ENCODE assay signal across 10 cellular contexts in genomic region chr11:1864216-1864615, GRCh38. TPM values are rescaled to one million over a fixed set of nuclear protein-coding genes. Genes with fewer than 3 reads are reported as not detected.
DNase-seq lines count a peak whose midpoint lies in the region; ATAC-seq and TF ChIP-seq lines count a peak whose summit lies in the region.
"Had no signal": no experiment of that assay in that cellular context is flagged by ENCODE, and none has a peak within 500 bp of the region (broad histone marks: within the 10 kb centered on the region; RNA-seq: fewer than 3 reads in every experiment).

No MANE protein-coding gene starts in this region.

- no peaks in the 10 kb centered on the region for H3K36me3 Mint-ChIP-seq in HFFc6 (ENCODE audit: low read depth)

- no peaks in the 10 kb centered on the region for H3K27me3 ChIP-seq in effector memory CD4-positive, alpha-beta T cell (replicated peaks; ENCODE audit: control insufficient read depth, insufficient read depth, low read length, poor library complexity, severe bottlenecking)
- H3K27me3 ChIP-seq in stomach = peaks cover 0 to 9% (median 0%) of the 10 kb centered on the region in 3 donors

- TF ChIP-seq CTCF in HFFc6 (IDR thresholded peaks at IDR 0.05) (no peak), mucosa of descending colon (IDR thresholded peaks at IDR 0.05) (no peak), stomach (IDR thresholded peaks at IDR 0.05) (no peak)

- WGBS in stomach, 5 donors = 35 to 74% (median 58%) methylated on average over 19 of the region's 19 CpGs

- peaks cover 51% of the 10 kb centered on the region for H3K4me1 ChIP-seq in effector memory CD4-positive, alpha-beta T cell (ENCODE audit: control insufficient read depth, insufficient read depth, low read length, poor library complexity, severe bottlenecking)
- peaks cover 8% of the 10 kb centered on the region for H3K4me1 ChIP-seq in mucosa of descending colon (ENCODE audit: low read depth)
- H3K4me1 ChIP-seq in stomach = peaks cover 33 to 62% (median 57%) of the 10 kb centered on the region in 4 donors

- no peak overlapping the region; the same call in 1 of the 2 replicates for H3K4me3 Mint-ChIP-seq in HFFc6

- DNase-seq in HFFc6 (no peak), mucosa of descending colon (peak in 2 of 3 donors; percentile 25 to 47), stomach (no peak)
- no peak for DNase-seq in effector memory CD4-positive, alpha-beta T cell
- DNase-seq: COR-L47, NCI-H1694 had no signal

- H3K27ac ChIP-seq in effector memory CD4-positive, alpha-beta T cell (ENCODE audit: insufficient read depth, low read length, poor library complexity, severe bottlenecking) = peak overlapping the region; percentile 14
- H3K27ac ChIP-seq in stomach = peak overlapping the region; percentile 9 to 87 (median 83)

- ATAC-seq in mucosa of descending colon (no peak), HG03108 (IDR thresholded peaks at IDR 0.05; ENCODE audit: unreplicated experiment) (no peak), GM19035 (IDR thresholded peaks at IDR 0.05; ENCODE audit: unreplicated experiment) (no peak), GM21447 (IDR thresholded peaks at IDR 0.05; ENCODE audit: unreplicated experiment) (no peak), HG02588 (IDR thresholded peaks at IDR 0.05; ENCODE audit: unreplicated experiment) (no peak)

- no peak for TF ChIP-seq POLR2A in stomach (IDR thresholded peaks at IDR 0.05)

- no peak for TF ChIP-seq EP300 in stomach (IDR thresholded peaks at IDR 0.05)

- H3K4me1 Mint-ChIP-seq in HFFc6 (ENCODE audit: low read depth) = peaks cover 20% of the 10 kb centered on the region

- no peaks in the 10 kb centered on the region for H3K9me3 ChIP-seq in effector memory CD4-positive, alpha-beta T cell (ENCODE audit: control insufficient read depth, low read length)
- H3K9me3 ChIP-seq in mucosa of descending colon (no peaks in the 10 kb centered on the region), stomach (no peaks in the 10 kb centered on the region)

- peak overlapping the region; percentile 78; the same call in 1 of the 2 replicates for H3K27ac Mint-ChIP-seq in HFFc6

- no peaks in the 10 kb centered on the region for H3K9me3 Mint-ChIP-seq in HFFc6

- no peaks in the 10 kb centered on the region; the same call in 1 of the 2 replicates for H3K27me3 Mint-ChIP-seq in HFFc6 (ENCODE audit: insufficient read depth)

- H3K36me3 ChIP-seq in effector memory CD4-positive, alpha-beta T cell (ENCODE audit: control insufficient read depth, insufficient read depth, low read length) = peaks cover 20% of the 10 kb centered on the region
- no peaks in the 10 kb centered on the region for H3K36me3 ChIP-seq in mucosa of descending colon (ENCODE audit: low read depth)
- H3K36me3 ChIP-seq in stomach = no peaks in the 10 kb centered on the region

- intact Hi-C loops in mucosa of descending colon (cut with DNase I, micrococcal nuclease) (no loop called here), stomach (cut with DNase I; ENCODE audit: low total_unique reads) (no loop called here)

- no peak overlapping the region for H3K4me3 ChIP-seq in effector memory CD4-positive, alpha-beta T cell (ENCODE audit: insufficient read depth, low read depth, low read length, poor library complexity, severe bottlenecking)
- no peak overlapping the region for H3K4me3 ChIP-seq in mucosa of descending colon
- H3K4me3 ChIP-seq in stomach = peak overlapping the region; percentile 20 to 36 (median 30)

RNA-seq across cellular contexts. Expression of gene LSP1, which starts 11.3 kb away (rescaled TPM):
- total RNA-seq in HFFc6 (2021; fragmentation: NEBNext Ultra II Directional; extraction: Animal tissue kit (Norgen Biotek cat#: 25700)) = 1 to 10 TPM in 1 of 6 experiments, under 1 TPM in 3, not detected in 2; 0.18 to 2.6 (median 0.27) TPM
- total RNA-seq in mucosa of descending colon (10 to 100 TPM; 18.5 to 32.2 (median 23.6) TPM), stomach (10 to 100 TPM in 4 of 5 donors, 1 to 10 TPM in 1; 9.8 to 78.8 (median 46.8) TPM)
- 100 to 1,000 TPM in 2 of 3 donors, 10 to 100 TPM in 1; 29.0 to 239 (median 155) TPM for polyA plus RNA-seq in stomach

RNA-seq across cellular contexts. Expression of gene TNNI2, which starts 25.4 kb away (rescaled TPM):
- not detected for total RNA-seq in HFFc6 (2021; fragmentation: NEBNext Ultra II Directional; extraction: Animal tissue kit (Norgen Biotek cat#: 25700))
- total RNA-seq in mucosa of descending colon (under 1 TPM in 1 of 3 donors, not detected in 2; 0.46 TPM), stomach (1 to 10 TPM in 1 of 5 donors, not detected in 4; 7.2 TPM)
- polyA plus RNA-seq in stomach = 10 to 100 TPM in 2 of 3 donors, under 1 TPM in 1; 0.93 to 23.4 (median 17.0) TPM

RNA-seq across cellular contexts. Expression of gene PRR33, which starts 27.5 kb away (rescaled TPM):
- not detected for total RNA-seq in HFFc6 (2021; fragmentation: NEBNext Ultra II Directional; extraction: Animal tissue kit (Norgen Biotek cat#: 25700))
- total RNA-seq in mucosa of descending colon = not detected
- not detected for total RNA-seq in stomach
- under 1 TPM in 1 of 3 donors, not detected in 2; 0.03 TPM for polyA plus RNA-seq in stomach

RNA-seq across cellular contexts. Expression of gene SYT8, which starts 29.4 kb away (rescaled TPM):
- total RNA-seq in HFFc6 (2021; fragmentation: NEBNext Ultra II Directional; extraction: Animal tissue kit (Norgen Biotek cat#: 25700)) = not detected
- total RNA-seq in mucosa of descending colon (1 to 10 TPM in 2 of 3 donors, under 1 TPM in 1; 0.98 to 2.4 (median 2.1) TPM), stomach (10 to 100 TPM in 1 of 5 donors, 1 to 10 TPM in 1, under 1 TPM in 3; 0.72 to 13.4 (median 0.92) TPM)
- polyA plus RNA-seq in stomach = 10 to 100 TPM in 1 of 3 donors, 1 to 10 TPM in 2; 1.7 to 77.3 (median 3.7) TPM

RNA-seq across cellular contexts. Expression of gene TNNT3, which starts 55.3 kb away (rescaled TPM):
- not detected for total RNA-seq in HFFc6 (2021; fragmentation: NEBNext Ultra II Directional; extraction: Animal tissue kit (Norgen Biotek cat#: 25700))
- total RNA-seq in mucosa of descending colon (1 to 10 TPM in 1 of 3 donors, under 1 TPM in 1, not detected in 1; 0.72 to 2.7 TPM), stomach (1 to 10 TPM in 2 of 5 donors, not detected in 3; 2.3 to 7.2 TPM)
- 10 to 100 TPM in 1 of 3 donors, 1 to 10 TPM in 1, under 1 TPM in 1; 0.75 to 14.5 (median 3.1) TPM for polyA plus RNA-seq in stomach

Comparison
In these comparisons a context has a peak if more than half of its experiments do, and no peak if none do; other contexts are left out.
1. DNase-seq: peak in mucosa of descending colon (2 of 3); none in HFFc6 (single experiment), effector memory CD4-positive, alpha-beta T cell (0 of 3) and stomach (single experiment).
2. H3K4me3 ChIP-seq: peak in stomach (4 of 4); none in effector memory CD4-positive, alpha-beta T cell (single experiment) and mucosa of descending colon (single experiment).